Comparison of ENCODE assay signal across 21 cellular contexts in genomic region chrX:46308106-46308505, GRCh38.
"Had no signal": no experiment of that assay in that cellular context is flagged by ENCODE, and none has a peak within 500 bp of the region (broad histone marks: within the 10 kb centered on the region; RNA-seq: fewer than 3 reads in every experiment).

No MANE protein-coding gene starts in this region.

- ATAC-seq: activated CD4-positive, alpha-beta T cell treated with anti-CD3 and anti-CD28 coated beads for 36 hours; activated CD8-positive, alpha-beta memory T cell treated with anti-CD3 and anti-CD28 coated beads, Interleukin-2, amount 10 ng/mL, durations not matched to agents 7 days and 5 days; activated CD8-positive, alpha-beta T cell treated with anti-CD3 and anti-CD28 coated beads, Interleukin-2, amount 10 ng/mL, durations not matched to agents 7 days and 5 days; activated naive CD8-positive, alpha-beta T cell treated with anti-CD3 and anti-CD28 coated beads, Interleukin-2, amount 50 U/mL, for 24 hours; left cardiac atrium; left ventricle myocardium superior; mucosa of descending colon; natural killer cell treated with Interleukin-12 subunit alpha and Interleukin-12 subunit beta and Interleukin-15 and Interleukin-18, amount 100 ng/mL, for 72 hours; right cardiac atrium; stimulated activated naive B cell treated with anti-CD40 and anti-IgM and Interleukin-4, amounts not matched to agents 10 μg/mL and 1 μg/mL and 100 μg/mL, for 72 hours had no signal

- DNase-seq: activated CD4-positive, alpha-beta T cell treated with anti-CD3 and anti-CD28 coated beads for 36 hours; activated CD4-positive, CD25-positive, alpha-beta regulatory T cell; activated CD8-positive, alpha-beta memory T cell treated with anti-CD3 and anti-CD28 coated beads, Interleukin-2, amount 10 ng/mL, durations not matched to agents 7 days and 5 days; activated CD8-positive, alpha-beta T cell treated with anti-CD3 and anti-CD28 coated beads, Interleukin-2, amount 10 ng/mL, durations not matched to agents 7 days and 5 days; activated naive CD8-positive, alpha-beta T cell treated with anti-CD3 and anti-CD28 coated beads, Interleukin-2, amount 50 U/mL, for 24 hours; activated T-cell treated with anti-CD3 and anti-CD28 coated beads, Interleukin-2, amount 50 U/mL, for 48 hours; amygdala; endodermal cell; islet precursor cell; left cardiac atrium; left ventricle myocardium superior; mucosa of descending colon; posterior cingulate gyrus; right cardiac atrium; stimulated activated CD4-positive, alpha-beta T cell treated with anti-CD3 and anti-CD28 coated beads, Interleukin-15, amount 100 ng/mL, for 24 hours; stimulated activated CD4-positive, alpha-beta T cell treated with anti-CD3 and anti-CD28 coated beads, Interleukin-2, amount 100 ng/mL, for 24 hours; stimulated activated naive B cell treated with anti-CD40 and anti-IgM and Interleukin-4, amounts not matched to agents 10 μg/mL and 1 μg/mL and 100 μg/mL, for 72 hours; stomach; thyroid gland; upper lobe of left lung had no signal
